Comparison of ENCODE assay signal across 25 cellular contexts in the genomic region with DNA sequence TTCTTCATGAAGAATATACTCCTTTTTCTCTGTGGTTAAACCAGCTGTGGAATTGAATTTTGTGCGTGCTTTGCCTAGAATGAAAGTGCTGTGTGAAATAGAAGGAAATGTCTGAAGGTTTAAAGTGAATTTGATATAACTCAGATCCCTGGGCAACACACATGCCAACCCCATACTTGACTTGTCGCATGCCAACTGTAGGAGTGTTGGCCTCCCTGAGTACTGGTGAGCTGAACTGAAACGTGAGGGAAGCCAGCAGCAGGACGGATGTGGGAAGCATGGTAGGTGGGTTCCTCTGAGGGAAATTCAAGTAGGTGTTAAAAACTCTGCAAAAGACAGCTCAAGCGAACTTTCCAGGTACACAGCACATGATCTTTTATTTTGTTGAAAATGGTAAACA.
"Had no signal": no experiment of that assay in that cellular context is flagged by ENCODE, and none has a peak within 500 bp of the region (broad histone marks: within the 10 kb centered on the region; RNA-seq: fewer than 3 reads in every experiment).

No MANE protein-coding gene starts in this region.

- H2AFZ ChIP-seq: hepatocyte, neural progenitor cell, parathyroid adenoma had no signal

- H3K4me3 Mint-ChIP-seq: naive thymus-derived CD8-positive, alpha-beta T cell; nephron; neural progenitor cell; stimulated activated naive B cell treated with anti-CD40 and anti-IgM and Interleukin-4, amounts not matched to agents 10 μg/mL and 1 μg/mL and 100 μg/mL, for 72 hours; type B pancreatic cell had no signal

- H3K27me3 ChIP-seq: hepatocyte, neural progenitor cell, neutrophil, stomach, suprapubic skin, tibial nerve, uterus had no signal

- H3K4me3 ChIP-seq: hepatocyte, lower lobe of right lung, neural progenitor cell, psoas muscle, skin epidermis, stomach, suprapubic skin, tibial nerve, uterus had no signal

- H3K4me1 ChIP-seq: lower lobe of right lung, parathyroid adenoma, uterus had no signal

- H3K27me3 Mint-ChIP-seq: naive thymus-derived CD8-positive, alpha-beta T cell; stimulated activated naive B cell treated with anti-CD40 and anti-IgM and Interleukin-4, amounts not matched to agents 10 μg/mL and 1 μg/mL and 100 μg/mL, for 72 hours; type B pancreatic cell had no signal

- H3K27ac Mint-ChIP-seq: nephron; neural progenitor cell; stimulated activated naive B cell treated with anti-CD40 and anti-IgM and Interleukin-4, amounts not matched to agents 10 μg/mL and 1 μg/mL and 100 μg/mL, for 72 hours; type B pancreatic cell had no signal

- H3K27ac ChIP-seq: hepatocyte, lower lobe of right lung, neural progenitor cell, neutrophil, parathyroid adenoma, psoas muscle, skin epidermis, stomach, suprapubic skin, tibial nerve, uterus had no signal

- H3K4me2 ChIP-seq: hepatocyte, neural progenitor cell had no signal

- H3K9ac ChIP-seq: neural progenitor cell, parathyroid adenoma had no signal

- H3K36me3 ChIP-seq: uterus had no signal

- DNase-seq: islet precursor cell; lower lobe of right lung; mammary epithelial cell; mesenchymal stem cell; naive thymus-derived CD8-positive, alpha-beta T cell; occipital lobe; psoas muscle; stimulated activated CD4-positive, alpha-beta T cell treated with anti-CD3 and anti-CD28 coated beads, Interleukin-12 subunit alpha, Interleukin-12 subunit beta, amount 100 ng/mL, for 4 hours; stimulated activated CD4-positive, alpha-beta T cell treated with anti-CD3 and anti-CD28 coated beads, Interleukin-15, amount 100 ng/mL, for 24 hours; stimulated activated CD4-positive, alpha-beta T cell treated with anti-CD3 and anti-CD28 coated beads, Interleukin-2, amount 100 ng/mL, for 24 hours; stimulated activated CD4-positive, alpha-beta T cell treated with anti-CD3 and anti-CD28 coated beads, Interleukin-4, amount 100 ng/mL, for 1 hour; stimulated activated naive B cell treated with anti-CD40 and anti-IgM and Interleukin-4, amounts not matched to agents 10 μg/mL and 1 μg/mL and 100 μg/mL, for 72 hours; stimulated activated naive CD8-positive, alpha-beta T cell treated with anti-CD3 and anti-CD28 coated beads, Interleukin-15, Interleukin-2, amounts not matched to agents 100 U/mL and 50 U/mL, for 24 hours; stomach; uterus had no signal

- H3K9me3 ChIP-seq: lower lobe of right lung, neutrophil, psoas muscle, stomach, suprapubic skin, tibial nerve, uterus had no signal

- ATAC-seq: lower lobe of right lung; naive thymus-derived CD8-positive, alpha-beta T cell; psoas muscle; sciatic nerve; stimulated activated naive B cell treated with anti-CD40 and anti-IgM and Interleukin-4, amounts not matched to agents 10 μg/mL and 1 μg/mL and 100 μg/mL, for 72 hours; stimulated activated naive CD8-positive, alpha-beta T cell treated with anti-CD3 and anti-CD28 coated beads, Interleukin-15, Interleukin-2, amounts not matched to agents 100 U/mL and 50 U/mL, for 24 hours had no signal

- H3K9me3 Mint-ChIP-seq: naive thymus-derived CD8-positive, alpha-beta T cell; nephron; neural progenitor cell; stimulated activated naive B cell treated with anti-CD40 and anti-IgM and Interleukin-4, amounts not matched to agents 10 μg/mL and 1 μg/mL and 100 μg/mL, for 72 hours; type B pancreatic cell had no signal

- H3K79me2 ChIP-seq: parathyroid adenoma had no signal
